ENCODE assay signal across 1 cellular context in genomic region chr17:41511130-41511529, GRCh38.
TF ChIP-seq lines count a peak whose summit lies in the region.

No MANE protein-coding gene starts in this region.

TF ChIP-seq in K562, 482 proteins besides CTCF, POLR2A, EP300 and RAD21 (continues in another document):
- no peak for TF ChIP-seq ZBTB1 (CRISPR knock-in tag; IDR thresholded peaks at IDR 0.05; ENCODE audit: borderline replicate concordance, low read depth)
- TF ChIP-seq KDM5B (IDR thresholded peaks at IDR 0.05; ENCODE audit: insufficient replicate concordance, low read depth, low read length) = peak; percentile 40
- no peak for TF ChIP-seq BMI1 (IDR thresholded peaks at IDR 0.05; ENCODE audit: low read length)
- TF ChIP-seq HNRNPLL (IDR thresholded peaks at IDR 0.05; ENCODE audit: low read depth, low read length, poor library complexity, severe bottlenecking) = no peak
- TF ChIP-seq CREB3 (tag; conservative IDR thresholded peaks at IDR 0.05; ENCODE audit: low read depth) = no peak
- TF ChIP-seq BRF1 (IDR thresholded peaks at IDR 0.05; ENCODE audit: borderline replicate concordance, extremely low read depth, insufficient read length) = no peak
- no peak for TF ChIP-seq STAT6 (CRISPR knock-in tag; IDR thresholded peaks at IDR 0.05)
- TF ChIP-seq ARID1B (IDR thresholded peaks at IDR 0.05) = peak; percentile 36
- TF ChIP-seq ZBTB11 (CRISPR knock-in tag; IDR thresholded peaks at IDR 0.05) = no peak
- TF ChIP-seq ZNF57 (CRISPR knock-in tag; IDR thresholded peaks at IDR 0.05) = no peak
- TF ChIP-seq ARHGAP35 (IDR thresholded peaks at IDR 0.05; ENCODE audit: partially characterized antibody) = no peak
- no peak for TF ChIP-seq GTF2A2 (tag; IDR thresholded peaks at IDR 0.05)
- no peak for TF ChIP-seq ZNF75A (CRISPR knock-in tag; IDR thresholded peaks at IDR 0.05)
- no peak for TF ChIP-seq RUNX1 (IDR thresholded peaks at IDR 0.05; ENCODE audit: low read depth)
- peak; percentile 62 for TF ChIP-seq DPF2 (IDR thresholded peaks at IDR 0.05)
- 0 out of 2 replicates have a peak, but pooled peaks have one; percentile 19 for TF ChIP-seq HDGF (IDR thresholded peaks at IDR 0.05)
- no peak for TF ChIP-seq LCOR (CRISPR knock-in tag; IDR thresholded peaks at IDR 0.05)
- no peak for TF ChIP-seq CHAMP1 (IDR thresholded peaks at IDR 0.05)
- no peak for TF ChIP-seq POLR2AphosphoS2 (IDR thresholded peaks at IDR 0.05; ENCODE audit: low read length)
- TF ChIP-seq FOXK1 (CRISPR knock-in tag; IDR thresholded peaks at IDR 0.05; ENCODE audit: borderline replicate concordance) = no peak
- no peak for TF ChIP-seq SLC30A9 (CRISPR knock-in tag; IDR thresholded peaks at IDR 0.05)
- TF ChIP-seq ZBTB7A (IDR thresholded peaks at IDR 0.05; ENCODE audit: borderline replicate concordance, control insufficient read depth, low read depth, low read length) = peak; percentile 53; the same call in 1 of the 2 replicates
- no peak for TF ChIP-seq ILF3 (IDR thresholded peaks at IDR 0.05; ENCODE audit: borderline replicate concordance)
- TF ChIP-seq TBP (optimal IDR thresholded peaks at IDR 0.05; ENCODE audit: low read depth, low read length) = peak; percentile 34
- TF ChIP-seq CBFB (CRISPR knock-in tag; IDR thresholded peaks at IDR 0.05) = no peak
- no peak for TF ChIP-seq MIER1 (IDR thresholded peaks at IDR 0.05; ENCODE audit: low read depth)
- no peak for TF ChIP-seq RFX7 (CRISPR knock-in tag; IDR thresholded peaks at IDR 0.05)
- 0 out of 4 replicates have a peak, but pooled peaks of 1 of the 2 experiments have one; percentile 32 for TF ChIP-seq UBTF (IDR thresholded peaks at IDR 0.05; ENCODE audit: borderline replicate concordance in 1 of 2, low read depth in 2 of 2, low read length in 2 of 2)
- TF ChIP-seq SMAD3 (CRISPR knock-in tag; conservative IDR thresholded peaks at IDR 0.05) = 0 out of 2 replicates have a peak, but pooled peaks have one; percentile 5
- no peak for TF ChIP-seq NCOR1 (IDR thresholded peaks at IDR 0.05)
- TF ChIP-seq NR3C1 (CRISPR knock-in tag; IDR thresholded peaks at IDR 0.05) = no peak
- peak; percentile 49; the same call in 1 of the 2 replicates for TF ChIP-seq CXXC5 (CRISPR knock-in tag; IDR thresholded peaks at IDR 0.05)
- TF ChIP-seq MYBL2 (IDR thresholded peaks at IDR 0.05; ENCODE audit: low read depth) = no peak
- no peak for TF ChIP-seq MYBL2 (CRISPR knock-in tag; IDR thresholded peaks at IDR 0.05; ENCODE audit: borderline replicate concordance)
- no peak for TF ChIP-seq FOSL1 (tag; conservative IDR thresholded peaks at IDR 0.05)
- no peak for TF ChIP-seq JUNB (CRISPR knock-in tag; conservative IDR thresholded peaks at IDR 0.05)
- no peak for TF ChIP-seq ZNF232 (CRISPR knock-in tag; IDR thresholded peaks at IDR 0.05)
- TF ChIP-seq SP1 (CRISPR knock-in tag; IDR thresholded peaks at IDR 0.05) = no peak
- TF ChIP-seq EGR1 (conservative IDR thresholded peaks at IDR 0.05) = no peak
- TF ChIP-seq CBX2 (IDR thresholded peaks at IDR 0.05; ENCODE audit: insufficient read depth, low read length, poor library complexity, severe bottlenecking) = no peak
- no peak for TF ChIP-seq U2AF1 (optimal IDR thresholded peaks at IDR 0.05; ENCODE audit: low read depth, low read length)
- no peak for TF ChIP-seq TCFL5 (CRISPR knock-in tag; conservative IDR thresholded peaks at IDR 0.05)
- peak in 1 of 2 experiments; percentile 57; a peak in 2 of 4 replicates for TF ChIP-seq RCOR1 (IDR thresholded peaks at IDR 0.05; ENCODE audit: borderline replicate concordance in 1 of 2, low read depth in 2 of 2, low read length in 2 of 2)
- TF ChIP-seq HDAC6 (IDR thresholded peaks at IDR 0.05; ENCODE audit: low read depth, low read length) = no peak
- 0 out of 2 replicates have a peak, but pooled peaks have one; percentile 20 for TF ChIP-seq ATF7 (IDR thresholded peaks at IDR 0.05)
- no peak for TF ChIP-seq ARNT (IDR thresholded peaks at IDR 0.05)
- TF ChIP-seq CTBP1 (IDR thresholded peaks at IDR 0.05; ENCODE audit: borderline replicate concordance) = peak; percentile 30; the same call in 1 of the 2 replicates
- no peak for TF ChIP-seq TCF15 (CRISPR knock-in tag; IDR thresholded peaks at IDR 0.05)
- peak; percentile 31; the same call in 1 of the 2 replicates for TF ChIP-seq ZNF583 (CRISPR knock-in tag; IDR thresholded peaks at IDR 0.05)
- TF ChIP-seq CHD4 (IDR thresholded peaks at IDR 0.05; ENCODE audit: insufficient read depth, insufficient replicate concordance, low read depth, low read length, poor library complexity, severe bottlenecking) = no peak
- no peak for TF ChIP-seq THRAP3 (IDR thresholded peaks at IDR 0.05; ENCODE audit: borderline replicate concordance)
- TF ChIP-seq ZNF324 (CRISPR knock-in tag; IDR thresholded peaks at IDR 0.05) = no peak
- TF ChIP-seq ZC3H4 (CRISPR knock-in tag; IDR thresholded peaks at IDR 0.05; ENCODE audit: borderline replicate concordance) = no peak
- TF ChIP-seq ELF2 (CRISPR knock-in tag; IDR thresholded peaks at IDR 0.05) = no peak
- TF ChIP-seq HDAC8 (tag; IDR thresholded peaks at IDR 0.05) = no peak
- TF ChIP-seq DACH1 (IDR thresholded peaks at IDR 0.05; ENCODE audit: partially characterized antibody) = no peak
- no peak for TF ChIP-seq GATAD2B (IDR thresholded peaks at IDR 0.05; ENCODE audit: borderline replicate concordance)
- no peak for TF ChIP-seq ZNF518B (CRISPR knock-in tag; IDR thresholded peaks at IDR 0.05)
- TF ChIP-seq PHF8 (IDR thresholded peaks at IDR 0.05; ENCODE audit: borderline replicate concordance, low read length) = no peak
- TF ChIP-seq CBFA2T3 (IDR thresholded peaks at IDR 0.05) = 0 out of 2 replicates have a peak, but pooled peaks have one; percentile 5
